In genomic region chr5:143930561-143930960, GRCh38 we compare ENCODE assay signal across 1 cellular context.
A peak's percentile ranks its signal among the peaks of the same experiment; 100 is the strongest.
TF ChIP-seq lines count a peak whose summit lies in the region.

No MANE protein-coding gene starts in this region.

TF ChIP-seq in HEK293, 187 proteins besides CTCF, POLR2A, EP300 and RAD21 (continued from another document):
- TF ChIP-seq ZBTB10 (tag by site-specific recombination; IDR thresholded peaks at IDR 0.05) (no peak), ZNF501 (tag by site-specific recombination; IDR thresholded peaks at IDR 0.05) (no peak), BCL11A (tag by site-specific recombination; IDR thresholded peaks at IDR 0.05; ENCODE audit: low read depth) (no peak), ZNF202 (tag by site-specific recombination; IDR thresholded peaks at IDR 0.05; ENCODE audit: borderline replicate concordance) (peak; percentile 45; the same call in 1 of the 2 replicates), ZNF518A (tag by site-specific recombination; conservative IDR thresholded peaks at IDR 0.05; ENCODE audit: low read depth) (peak; percentile 72), ZNF426 (tag by site-specific recombination; IDR thresholded peaks at IDR 0.05) (peak; percentile 55), ZBTB7A (tag by site-specific recombination; IDR thresholded peaks at IDR 0.05; ENCODE audit: low read depth) (no peak), ZNF623 (tag by site-specific recombination; IDR thresholded peaks at IDR 0.05) (peak; percentile 53), ZNF423 (tag by site-specific recombination; IDR thresholded peaks at IDR 0.05) (no peak), ZXDB (tag by site-specific recombination; IDR thresholded peaks at IDR 0.05) (0 out of 2 replicates have a peak, but pooled peaks have one; percentile 11), ZNF768 (tag by site-specific recombination; IDR thresholded peaks at IDR 0.05) (no peak), ZNF692 (tag by site-specific recombination; IDR thresholded peaks at IDR 0.05) (no peak), ZNF558 (tag by site-specific recombination; IDR thresholded peaks at IDR 0.05) (no peak), KLF10 (tag by site-specific recombination; IDR thresholded peaks at IDR 0.05) (no peak), ZNF280D (tag by site-specific recombination; IDR thresholded peaks at IDR 0.05) (no peak), EGR2 (tag by site-specific recombination; IDR thresholded peaks at IDR 0.05; ENCODE audit: low read depth) (no peak), ZNF155 (tag by site-specific recombination; IDR thresholded peaks at IDR 0.05) (no peak), ZNF112 (tag by site-specific recombination; IDR thresholded peaks at IDR 0.05) (no peak), ZFHX2 (tag by site-specific recombination; conservative IDR thresholded peaks at IDR 0.05) (no peak), ZNF473 (tag by site-specific recombination; IDR thresholded peaks at IDR 0.05) (no peak), ZNF394 (tag by site-specific recombination; IDR thresholded peaks at IDR 0.05; ENCODE audit: borderline replicate concordance) (peak; percentile 71; the same call in 1 of the 2 replicates), WT1 (tag by site-specific recombination; IDR thresholded peaks at IDR 0.05) (no peak), AEBP2 (tag by site-specific recombination; IDR thresholded peaks at IDR 0.05; ENCODE audit: borderline replicate concordance) (no peak), ZNF555 (tag by site-specific recombination; conservative IDR thresholded peaks at IDR 0.05) (peak; percentile 47), BCL11B (tag by site-specific recombination; IDR thresholded peaks at IDR 0.05; ENCODE audit: low read depth) (no peak), ZNF114 (tag by site-specific recombination; IDR thresholded peaks at IDR 0.05) (no peak), BCL6B (tag by site-specific recombination; IDR thresholded peaks at IDR 0.05) (no peak), ZNF292 (tag by site-specific recombination; IDR thresholded peaks at IDR 0.05; ENCODE audit: borderline replicate concordance, low read depth) (no peak), ZNF792 (tag by site-specific recombination; IDR thresholded peaks at IDR 0.05) (no peak), SP2 (tag by site-specific recombination; IDR thresholded peaks at IDR 0.05) (no peak), ATF2 (tag by site-specific recombination; IDR thresholded peaks at IDR 0.05; ENCODE audit: low read depth) (no peak), ZBTB1 (tag by site-specific recombination; IDR thresholded peaks at IDR 0.05) (no peak), ZNF544 (tag by site-specific recombination; IDR thresholded peaks at IDR 0.05) (no peak), ZBTB11 (tag by site-specific recombination; conservative IDR thresholded peaks at IDR 0.05; ENCODE audit: low read depth) (peak; percentile 50; the same call in 1 of the 2 replicates), ZNF140 (tag by site-specific recombination; IDR thresholded peaks at IDR 0.05) (peak; percentile 43; the same call in 1 of the 2 replicates), ZNF169 (tag by site-specific recombination; IDR thresholded peaks at IDR 0.05) (no peak), ZNF549 (tag by site-specific recombination; IDR thresholded peaks at IDR 0.05) (no peak), ZNF391 (tag by site-specific recombination; IDR thresholded peaks at IDR 0.05; ENCODE audit: borderline replicate concordance, low read depth) (no peak)
